ENCODE assay signal across 8 cellular contexts in the genomic region with DNA sequence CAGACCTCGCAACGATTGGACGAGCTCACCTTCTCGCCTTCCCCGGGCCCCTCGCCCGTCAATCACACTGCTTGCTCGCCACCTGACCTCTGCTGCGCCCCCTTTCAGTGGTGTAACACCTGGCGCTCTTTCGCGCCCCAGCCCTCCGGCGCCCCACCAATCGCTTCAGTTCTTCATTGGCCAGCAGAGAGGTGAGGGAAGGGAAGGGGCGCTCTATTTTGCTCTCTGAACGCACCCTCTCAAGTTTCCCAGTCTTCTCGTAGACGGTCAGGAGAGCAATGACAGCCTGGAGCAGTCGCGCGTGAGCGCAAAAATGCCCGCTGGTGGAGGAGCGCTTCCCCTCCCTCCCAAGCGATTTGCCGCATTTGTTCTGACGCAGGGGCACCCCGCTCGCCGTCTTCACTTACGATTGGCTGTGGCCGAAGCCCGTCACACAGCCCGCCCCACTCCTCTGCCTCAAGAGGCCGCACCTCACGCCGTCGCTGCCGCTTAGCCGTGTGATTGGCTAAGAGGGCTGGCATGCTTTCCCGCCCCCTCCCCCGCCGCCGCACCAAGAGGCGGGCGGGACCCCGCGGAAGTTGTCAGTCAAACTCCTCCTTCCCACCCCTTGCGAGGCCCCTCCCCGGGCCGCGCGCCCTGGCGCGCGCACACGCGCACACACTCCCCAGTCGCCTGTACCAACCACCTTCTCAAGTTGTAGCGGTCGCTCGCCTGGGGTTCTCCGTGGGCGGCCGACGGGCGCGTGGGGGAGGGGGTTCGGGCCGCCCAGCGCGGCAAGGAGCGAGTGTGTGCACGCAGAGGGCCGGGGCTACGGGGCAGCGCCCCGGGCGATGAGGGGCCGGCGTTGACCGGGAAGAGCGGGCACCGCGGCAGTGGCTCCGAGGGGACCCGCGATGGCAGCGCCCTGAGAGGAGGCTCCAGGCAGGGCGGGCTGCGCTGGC. TPM values are rescaled to one million over a fixed set of nuclear protein-coding genes. Genes with fewer than 3 reads are reported as not detected.
DNase-seq lines count a peak whose midpoint lies in the region; ATAC-seq and TF ChIP-seq lines count a peak whose summit lies in the region.

A gene (plus strand): TSS at position 667 of the 941 bp plus-strand sequence. CDS start 701 bp downstream, outside the sequence.

- CTCF ChIA-PET in activated B cell treated with CpG ODN at 0.5 μM for 24 hours (lab: Charles Lee): interaction anchor here (1.0 to 2.4 kb wide), 5 partner anchors 171 to 250 kb away, joined by 3 to 24 read pairs (median 5); a partner anchor contains a TSS

- H3K27ac Mint-ChIP-seq in activated B cell treated with CpG ODN at 0.5 μM for 24 hours: peak within 1 kb of the TSS; percentile 98

- ATAC-seq in GM18907 (IDR thresholded peaks at IDR 0.05; ENCODE audit: unreplicated experiment) (peak; percentile 94), HG03175 (IDR thresholded peaks at IDR 0.05; ENCODE audit: unreplicated experiment) (peak; percentile 93), activated B cell treated with CpG ODN at 0.5 μM for 24 hours (ENCODE audit: low read depth) (peak; percentile 86)

- H3K4me1 Mint-ChIP-seq in activated B cell treated with CpG ODN at 0.5 μM for 24 hours: peaks cover 40% of the 10 kb centered on the region

- intact Hi-C loops in activated B cell treated with CpG ODN at 0.5 μM for 24 hours (cut with micrococcal nuclease): loop anchor here (1.0 to 10.0 kb wide), 17 partner anchors 28 to 1026 kb away; a partner anchor contains a TSS

- no peaks in the 10 kb centered on the region for H3K9me3 Mint-ChIP-seq in activated B cell treated with CpG ODN at 0.5 μM for 24 hours

- DNase-seq in AG08395 (ENCODE audit: low spot score): peak; percentile 98
- peak; percentile 87 for DNase-seq in NCI-H226
- peak; percentile 96 for DNase-seq in activated B cell treated with CpG ODN at 0.5 μM for 24 hours
- DNase-seq in central memory CD4-positive, alpha-beta T cell: peak; percentile 99
- DNase-seq in inferior parietal cortex (ENCODE audit: extremely low spot score): peak; percentile 98
- DNase-seq in stimulated activated CD4-positive, alpha-beta T cell treated with anti-CD3 and anti-CD28 coated beads, Interleukin-12 subunit alpha, Interleukin-12 subunit beta, amount 100 ng/mL, for 24 hours (ENCODE audit: low read depth in 2 of 2): peak; percentile 95

- TF ChIP-seq CTCF in activated B cell treated with CpG ODN at 0.5 μM for 24 hours (IDR thresholded peaks at IDR 0.05): no peak

- H3K27me3 Mint-ChIP-seq in activated B cell treated with CpG ODN at 0.5 μM for 24 hours: no peaks in the 10 kb centered on the region

- peaks cover 11% of the 10 kb centered on the region for H3K36me3 Mint-ChIP-seq in activated B cell treated with CpG ODN at 0.5 μM for 24 hours (ENCODE audit: low read depth)

- POLR2A ChIA-PET in activated B cell treated with CpG ODN at 0.5 μM for 24 hours (lab: Charles Lee): interaction anchor here (0.6 to 2.2 kb wide), 18 partner anchors 10 to 1942 kb away, joined by 3 to 12 read pairs (median 6); a partner anchor contains a TSS

- peak within 1 kb of the TSS; percentile 96 for H3K4me3 Mint-ChIP-seq in activated B cell treated with CpG ODN at 0.5 μM for 24 hours

RNA-seq across cellular contexts. Expression of the gene that starts here (rescaled TPM):
- 27.9 and 31.6 TPM in 2 replicates for total RNA-seq in activated B cell treated with CpG ODN at 0.5 μM for 24 hours

Comparison
In these comparisons a context has a peak if more than half of its experiments do, and no peak if none do; other contexts are left out.
1. Peak in every context shown above with its lines: DNase-seq and ATAC-seq.